8 cellular contexts compared by ENCODE assay signal in genomic region chr12:52139579-52140062, GRCh38. TPM values are rescaled to one million over a fixed set of nuclear protein-coding genes. Genes with fewer than 3 reads are reported as not detected.
DNase-seq lines count a peak whose midpoint lies in the region; ATAC-seq and TF ChIP-seq lines count a peak whose summit lies in the region.

No MANE protein-coding gene starts in this region.

- POLR2A ChIA-PET in activated CD4-positive, alpha-beta T cell treated with anti-CD3 and anti-CD28 coated beads, Interleukin-2, amount 10 ng/mL, durations not matched to agents 7 days and 5 days (lab: Charles Lee): no interaction called here

- TF ChIP-seq CTCF in foreskin fibroblast (IDR thresholded peaks at IDR 0.05; ENCODE audit: low read depth, low read length) (peak; percentile 75), stomach (IDR thresholded peaks at IDR 0.05) (peak in 5 of 7 experiments; percentile 46 to 76 (median 61))

- H3K9me3 ChIP-seq in stomach: no peaks in the 10 kb centered on the region

- peaks cover 6% of the 10 kb centered on the region for H3K27me3 Mint-ChIP-seq in activated CD4-positive, alpha-beta T cell treated with anti-CD3 and anti-CD28 coated beads, Interleukin-2, amount 10 ng/mL, durations not matched to agents 7 days and 5 days

- intact Hi-C loops in stomach (cut with DNase I; ENCODE audit: low total_unique reads): no loop called here

- peaks cover 0 to 9% (median under 1%) of the 10 kb centered on the region in 4 donors for H3K4me1 ChIP-seq in stomach

- DNase-seq in DMS 273 (lab: John Stamatoyannopoulos, UW; ENCODE audit: unreplicated experiment): peak; percentile 59
- no peak for DNase-seq in DMS 273 treated with DMSO at 0.1 percent for 48 hours (lab: John Stamatoyannopoulos, UW)
- peak; percentile 53 for DNase-seq in NCI-H1092 treated with DMSO at 0.1 percent for 48 hours (lab: John Stamatoyannopoulos, UW)
- peak; percentile 52 for DNase-seq in activated CD4-positive, alpha-beta T cell treated with anti-CD3 and anti-CD28 coated beads, Interleukin-2, amount 10 ng/mL, durations not matched to agents 7 days and 5 days
- DNase-seq in foreskin fibroblast: peak; percentile 26 to 54
- DNase-seq in stomach: peak; percentile 70

- no peaks in the 10 kb centered on the region for H3K36me3 Mint-ChIP-seq in activated CD4-positive, alpha-beta T cell treated with anti-CD3 and anti-CD28 coated beads, Interleukin-2, amount 10 ng/mL, durations not matched to agents 7 days and 5 days (ENCODE audit: low read depth)

- H3K4me3 Mint-ChIP-seq in activated CD4-positive, alpha-beta T cell treated with anti-CD3 and anti-CD28 coated beads, Interleukin-2, amount 10 ng/mL, durations not matched to agents 7 days and 5 days: no peak overlapping the region

- H3K4me3 ChIP-seq in foreskin fibroblast (ENCODE audit: low read depth in 1 of 2, low read length in 2 of 2) (no peak overlapping the region), stomach (no peak overlapping the region)

- TF ChIP-seq EP300 in stomach (IDR thresholded peaks at IDR 0.05): no peak

- no peak overlapping the region for H3K27ac Mint-ChIP-seq in activated CD4-positive, alpha-beta T cell treated with anti-CD3 and anti-CD28 coated beads, Interleukin-2, amount 10 ng/mL, durations not matched to agents 7 days and 5 days

- H3K4me1 Mint-ChIP-seq in activated CD4-positive, alpha-beta T cell treated with anti-CD3 and anti-CD28 coated beads, Interleukin-2, amount 10 ng/mL, durations not matched to agents 7 days and 5 days: no peaks in the 10 kb centered on the region

- ATAC-seq in GM19397 (IDR thresholded peaks at IDR 0.05; ENCODE audit: unreplicated experiment) (no peak), HG02852 (IDR thresholded peaks at IDR 0.05; ENCODE audit: unreplicated experiment) (no peak)

- no peaks in the 10 kb centered on the region for H3K9me3 Mint-ChIP-seq in activated CD4-positive, alpha-beta T cell treated with anti-CD3 and anti-CD28 coated beads, Interleukin-2, amount 10 ng/mL, durations not matched to agents 7 days and 5 days

- H3K36me3 ChIP-seq in stomach: no peaks in the 10 kb centered on the region

- no peak for TF ChIP-seq POLR2A in stomach (IDR thresholded peaks at IDR 0.05)

- CTCF ChIA-PET in activated CD4-positive, alpha-beta T cell treated with anti-CD3 and anti-CD28 coated beads, Interleukin-2, amount 10 ng/mL, durations not matched to agents 7 days and 5 days (lab: Charles Lee): no interaction called here

- H3K27ac ChIP-seq in stomach: no peak overlapping the region

- peaks cover 0 to 22% (median 0%) of the 10 kb centered on the region in 3 donors for H3K27me3 ChIP-seq in stomach

- 8 to 22% (median 15%) methylated on average over 5 of the region's 5 CpGs for WGBS in stomach, 5 donors

RNA-seq across cellular contexts. Expression of gene KRT80, which starts 52.2 kb away (rescaled TPM):
- total RNA-seq in activated CD4-positive, alpha-beta T cell treated with anti-CD3 and anti-CD28 coated beads, Interleukin-2, amount 10 ng/mL, durations not matched to agents 7 days and 5 days: not detected
- under 1 TPM in 3 of 5 donors, not detected in 2; 0.29 to 0.45 (median 0.37) TPM for total RNA-seq in stomach
- 1 to 10 TPM in 2 of 3 donors, not detected in 1; 3.1 to 3.7 TPM for polyA plus RNA-seq in stomach
